Comparison of ENCODE assay signal across 30 cellular contexts in genomic region chr1:233844275-233844674, GRCh38.
"Had no signal": no experiment of that assay in that cellular context is flagged by ENCODE, and none has a peak within 500 bp of the region (broad histone marks: within the 10 kb centered on the region; RNA-seq: fewer than 3 reads in every experiment).

No MANE protein-coding gene starts in this region.

- H3K27me3 ChIP-seq: body of pancreas, colonic mucosa, esophagus squamous epithelium had no signal

- H3K9me3 ChIP-seq: body of pancreas, colonic mucosa, esophagus squamous epithelium had no signal

- H3K4me1 ChIP-seq: body of pancreas, colonic mucosa, esophagus squamous epithelium had no signal

- H3K27ac ChIP-seq: body of pancreas, colonic mucosa, epithelial cell of prostate, esophagus squamous epithelium, WERI-Rb-1 had no signal

- H3K4me1 Mint-ChIP-seq: activated B cell treated with CpG ODN at 0.5 μM for 24 hours; activated T-helper 17 cell treated with anti-CD3 and anti-CD28 coated beads, Interleukin-2, amount 50 U/mL, for 72 hours; T-cell had no signal

- H3K36me3 Mint-ChIP-seq: T-cell had no signal

- H3K27ac Mint-ChIP-seq: activated B cell treated with CpG ODN at 0.5 μM for 24 hours; activated CD8-positive, alpha-beta T cell treated with anti-CD3 and anti-CD28 coated beads for 36 hours; activated naive CD8-positive, alpha-beta T cell; activated T-helper 17 cell treated with anti-CD3 and anti-CD28 coated beads, Interleukin-2, amount 50 U/mL, for 72 hours; T-cell; T-helper 1 cell treated with Interleukin-12 subunit alpha and Interleukin-12 subunit beta and Interleukin-4 antibody, amounts not matched to agents 30 μg/mL and 1 μg/mL, for 36 hours had no signal

- H3K4me3 ChIP-seq: body of pancreas, colonic mucosa, esophagus squamous epithelium had no signal

- DNase-seq: activated B cell treated with CpG ODN at 0.5 μM for 24 hours; activated CD4-positive, alpha-beta T cell treated with anti-CD3 and anti-CD28 coated beads for 48 hours; activated CD4-positive, alpha-beta T cell treated with anti-CD3 and anti-CD28 coated beads, Interleukin-2, amount 50 U/mL, for 1 hour; activated CD4-positive, alpha-beta T cell treated with anti-CD3 and anti-CD28 coated beads, Interleukin-2, amount 50 U/mL, for 48 hours; activated CD8-positive, alpha-beta memory T cell treated with anti-CD3 and anti-CD28 coated beads for 24 hours; activated CD8-positive, alpha-beta T cell treated with anti-CD3 and anti-CD28 coated beads for 36 hours; activated effector memory CD4-positive, alpha-beta T cell treated with Interleukin-2 at 50 U/mL for 16 hours; activated gamma-delta T cell treated with Interleukin-2 at 50 U/mL for 16 hours; activated naive CD4-positive, alpha-beta T cell treated with anti-CD3 and anti-CD28 coated beads, Interleukin-2, amount 50 U/mL, for 16 hours; activated naive CD4-positive, alpha-beta T cell treated with Interleukin-2 at 50 U/mL for 16 hours; activated T-cell treated with anti-CD3 and anti-CD28 coated beads, Interleukin-2, amount 50 U/mL, for 4 hours; amniotic stem cell; anterior cingulate cortex; body of pancreas; caudate nucleus; colonic mucosa; effector CD8-positive, alpha-beta T cell; esophagus squamous epithelium; head of caudate nucleus; T-cell; T-helper 9 cell; WERI-Rb-1 had no signal

- H3K27me3 Mint-ChIP-seq: activated B cell treated with CpG ODN at 0.5 μM for 24 hours; activated CD8-positive, alpha-beta T cell treated with anti-CD3 and anti-CD28 coated beads for 36 hours had no signal

- H3K36me3 ChIP-seq: colonic mucosa, esophagus squamous epithelium, WERI-Rb-1 had no signal

- H3K4me3 Mint-ChIP-seq: activated B cell treated with CpG ODN at 0.5 μM for 24 hours; activated CD8-positive, alpha-beta T cell treated with anti-CD3 and anti-CD28 coated beads for 36 hours; activated naive CD8-positive, alpha-beta T cell; activated T-cell treated with anti-CD3 and anti-CD28 coated beads, Interleukin-2, amount 50 U/mL, for 4 hours; activated T-helper 17 cell treated with anti-CD3 and anti-CD28 coated beads, Interleukin-2, amount 50 U/mL, for 72 hours; T-cell; T-helper 1 cell treated with Interleukin-12 subunit alpha and Interleukin-12 subunit beta and Interleukin-4 antibody, amounts not matched to agents 30 μg/mL and 1 μg/mL, for 36 hours had no signal

- H3K9me3 Mint-ChIP-seq: T-helper 1 cell treated with Interleukin-12 subunit alpha and Interleukin-12 subunit beta and Interleukin-4 antibody, amounts not matched to agents 30 μg/mL and 1 μg/mL, for 36 hours had no signal

- FAIRE-seq: endometrium, endothelial cell of umbilical vein, frontal cortex had no signal

- ATAC-seq: activated CD4-positive, CD25-positive, alpha-beta regulatory T cell treated with anti-CD3 and anti-CD28 coated beads, Interleukin-2, amount 50 U/mL, for 24 hours; activated CD8-positive, alpha-beta T cell treated with anti-CD3 and anti-CD28 coated beads for 36 hours; activated T-cell treated with anti-CD3 and anti-CD28 coated beads, Interleukin-2, amount 50 U/mL, for 4 hours; activated T-helper 17 cell treated with anti-CD3 and anti-CD28 coated beads, Interleukin-2, amount 50 U/mL, for 72 hours; body of pancreas; T-cell had no signal
